ENCODE assay signal across 36 cellular contexts in genomic region chrX:154821523-154821922, GRCh38. TPM values are rescaled to one million over a fixed set of nuclear protein-coding genes. Genes with fewer than 3 reads are reported as not detected.
"Had no signal": no experiment of that assay in that cellular context is flagged by ENCODE, and none has a peak within 500 bp of the region (broad histone marks: within the 10 kb centered on the region; RNA-seq: fewer than 3 reads in every experiment).

No MANE protein-coding gene starts in this region.

- H3K27me3 Mint-ChIP-seq: activated T-helper 17 cell treated with anti-CD3 and anti-CD28 coated beads, Interleukin-2, amount 50 U/mL, for 72 hours had no signal

- FAIRE-seq: RCC 7860 had no signal

- H3K27me3 ChIP-seq: brain microvascular endothelial cell had no signal

- H3K27ac ChIP-seq: brain microvascular endothelial cell, PC-9, RWPE1, VCaP had no signal

- H3K4me3 Mint-ChIP-seq: activated CD4-positive, alpha-beta memory T cell treated with anti-CD3 and anti-CD28 coated beads, Interleukin-2, amount 10 ng/mL, durations not matched to agents 7 days and 5 days; activated naive CD8-positive, alpha-beta T cell treated with anti-CD3 and anti-CD28 coated beads for 36 hours; activated T-cell treated with anti-CD3 and anti-CD28 coated beads, Interleukin-2, amount 50 U/mL, for 72 hours; activated T-helper 17 cell treated with anti-CD3 and anti-CD28 coated beads, Interleukin-2, amount 50 U/mL, for 72 hours had no signal

- H2AFZ ChIP-seq: PC-9 had no signal

- H3K4me2 ChIP-seq: PC-9 had no signal

- H3K36me3 Mint-ChIP-seq: activated naive CD8-positive, alpha-beta T cell treated with anti-CD3 and anti-CD28 coated beads for 36 hours had no signal

- H3K27ac Mint-ChIP-seq: activated CD4-positive, alpha-beta memory T cell treated with anti-CD3 and anti-CD28 coated beads, Interleukin-2, amount 10 ng/mL, durations not matched to agents 7 days and 5 days; activated naive CD8-positive, alpha-beta T cell treated with anti-CD3 and anti-CD28 coated beads for 36 hours; activated T-cell treated with anti-CD3 and anti-CD28 coated beads, Interleukin-2, amount 50 U/mL, for 72 hours; activated T-helper 17 cell treated with anti-CD3 and anti-CD28 coated beads, Interleukin-2, amount 50 U/mL, for 72 hours had no signal

- H3K4me1 Mint-ChIP-seq: activated CD4-positive, alpha-beta memory T cell treated with anti-CD3 and anti-CD28 coated beads, Interleukin-2, amount 10 ng/mL, durations not matched to agents 7 days and 5 days; activated naive CD8-positive, alpha-beta T cell treated with anti-CD3 and anti-CD28 coated beads for 36 hours; activated T-helper 17 cell treated with anti-CD3 and anti-CD28 coated beads, Interleukin-2, amount 50 U/mL, for 72 hours had no signal

- H3K4me3 ChIP-seq: PC-9 had no signal

- DNase-seq: activated CD4-positive, alpha-beta memory T cell treated with anti-CD3 and anti-CD28 coated beads, Interleukin-2, amount 10 ng/mL, durations not matched to agents 7 days and 5 days; activated CD4-positive, alpha-beta T cell treated with anti-CD3 and anti-CD28 coated beads for 1 hour; activated CD4-positive, alpha-beta T cell treated with anti-CD3 and anti-CD28 coated beads for 48 hours; activated CD4-positive, CD25-positive, alpha-beta regulatory T cell; activated effector memory CD4-positive, alpha-beta T cell treated with anti-CD3 and anti-CD28 coated beads, Interleukin-2, amount 50 U/mL, for 16 hours; activated naive CD4-positive, alpha-beta T cell; activated naive CD4-positive, alpha-beta T cell treated with anti-CD3 and anti-CD28 coated beads, Interleukin-2, amount 50 U/mL, for 16 hours; activated naive CD8-positive, alpha-beta T cell treated with anti-CD3 and anti-CD28 coated beads for 36 hours; activated T-cell treated with anti-CD3 and anti-CD28 coated beads, Interleukin-2, amount 50 U/mL, for 1 hour; activated T-cell treated with anti-CD3 and anti-CD28 coated beads, Interleukin-2, amount 50 U/mL, for 72 hours; amniotic stem cell; aorta; brain microvascular endothelial cell; central memory CD4-positive, alpha-beta T cell; NCI-H1092 treated with DMSO at 0.1 percent for 48 hours; NCI-H1417; NCI-H146; NCI-H187 treated with DMSO at 0.1 percent for 48 hours; NCI-H2081 treated with DMSO at 0.1 percent for 48 hours; NCI-H226; NCI-H446 treated with DMSO at 0.1 percent for 48 hours; PC-9; SIG-M5; T-helper 1 cell; T-helper 2 cell; T-helper 9 cell had no signal

- ATAC-seq: activated T-cell treated with anti-CD3 and anti-CD28 coated beads, Interleukin-2, amount 50 U/mL, for 72 hours; activated T-helper 17 cell treated with anti-CD3 and anti-CD28 coated beads, Interleukin-2, amount 50 U/mL, for 72 hours; Right ventricle myocardium inferior; SK-N-SH treated with all-trans-retinoic acid at 6 μM for 48 hours had no signal

- H3K36me3 ChIP-seq: brain microvascular endothelial cell had no signal

- H3K9me3 Mint-ChIP-seq: activated naive CD8-positive, alpha-beta T cell treated with anti-CD3 and anti-CD28 coated beads for 36 hours; activated T-cell treated with anti-CD3 and anti-CD28 coated beads, Interleukin-2, amount 50 U/mL, for 72 hours; activated T-helper 17 cell treated with anti-CD3 and anti-CD28 coated beads, Interleukin-2, amount 50 U/mL, for 72 hours had no signal

RNA-seq across cellular contexts. Expression of gene SMIM9, which starts 12.9 kb away (rescaled TPM):
- total RNA-seq: activated CD4-positive, alpha-beta memory T cell treated with anti-CD3 and anti-CD28 coated beads, Interleukin-2, amount 10 ng/mL, durations not matched to agents 7 days and 5 days; activated CD8-positive, alpha-beta memory T cell treated with anti-CD3 and anti-CD28 coated beads for 36 hours; activated naive CD8-positive, alpha-beta T cell treated with anti-CD3 and anti-CD28 coated beads for 36 hours; activated T-cell treated with anti-CD3 and anti-CD28 coated beads, Interleukin-2, amount 50 U/mL, for 72 hours; activated T-helper 17 cell treated with anti-CD3 and anti-CD28 coated beads, Interleukin-2, amount 50 U/mL, for 72 hours; cerebellum; M059J; PC-9; Right ventricle myocardium inferior; SK-MEL-5 had no signal
- polyA plus RNA-seq: aorta had no signal
